9 cellular contexts compared by ENCODE assay signal in the genomic region with DNA sequence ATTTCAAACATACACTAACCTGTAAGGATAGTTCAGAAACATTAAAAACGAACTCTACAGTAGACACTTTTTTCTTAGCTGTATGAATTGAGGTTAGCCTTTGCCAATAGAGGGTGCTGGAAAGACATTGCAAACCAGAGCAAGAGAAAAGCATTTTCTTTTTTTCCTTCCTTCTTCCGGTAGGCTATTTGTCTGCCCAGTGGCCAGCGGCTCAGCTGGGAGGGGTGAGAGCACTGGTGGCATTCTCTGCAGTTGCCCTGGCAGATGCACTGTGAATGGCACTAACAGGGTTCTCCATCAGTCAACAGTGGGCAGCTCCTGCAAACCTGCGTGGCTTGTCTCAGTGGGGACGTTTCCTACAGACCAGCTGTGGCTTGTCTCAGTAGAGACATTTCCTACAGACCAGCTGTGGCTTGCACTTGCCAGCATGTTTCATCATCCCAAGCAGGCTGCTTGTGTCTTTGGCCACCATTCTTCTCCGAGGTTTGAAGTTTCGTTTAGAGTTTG.
DNase-seq lines count a peak whose midpoint lies in the region; ATAC-seq, FAIRE-seq and TF ChIP-seq lines count a peak whose summit lies in the region.
"Had no signal": no experiment of that assay in that cellular context is flagged by ENCODE, and none has a peak within 500 bp of the region (broad histone marks: within the 10 kb centered on the region; RNA-seq: fewer than 3 reads in every experiment).

No MANE protein-coding gene starts in this region.

- no peak overlapping the region for H3K27ac ChIP-seq in endothelial cell of umbilical vein (ENCODE audit: insufficient read depth, low read depth, low read length)

- H3K9me1 ChIP-seq in endothelial cell of umbilical vein (replicated peaks; ENCODE audit: control insufficient read depth, extremely low read depth, insufficient read depth, low read length), result no peaks in the 10 kb centered on the region

- H3K4me1 ChIP-seq in endothelial cell of umbilical vein (ENCODE audit: control insufficient read depth, extremely low read depth, insufficient read depth, low read length), result peaks cover 2% of the 10 kb centered on the region

- H3K4me3 ChIP-seq in endothelial cell of umbilical vein (replicated peaks in 1 of 3; ENCODE audit: insufficient read depth in 1 of 3, low read depth in 1 of 3, low read length in 3 of 3), result no peak overlapping the region

- POLR2A ChIA-PET in endothelial cell of umbilical vein (lab: Charles Lee), result no interaction called here

- DNase-seq in OCI-M1 (lab: John Stamatoyannopoulos, UW) (peak; percentile 95), endothelial cell of umbilical vein (ENCODE audit: low read depth, low spot score) (peak; percentile 39), activated T-cell treated with anti-CD3 and anti-CD28 coated beads for 4 hours (no peak)

- CTCF ChIA-PET in endothelial cell of umbilical vein (lab: Charles Lee), result interaction anchor here (0.6 to 2.0 kb wide), 8 partner anchors 9 to 497 kb away, joined by 3 to 9 read pairs (median 4); no protein-coding TSS in a partner anchor

- no peaks in the 10 kb centered on the region for H3K9me3 Mint-ChIP-seq in nephron

- H2AFZ ChIP-seq in endothelial cell of umbilical vein (ENCODE audit: low read depth, low read length), result peak overlapping the region; percentile 69

- no peaks in the 10 kb centered on the region for H3K36me3 Mint-ChIP-seq in nephron (ENCODE audit: low read depth)

- no peaks in the 10 kb centered on the region for H3K9me3 ChIP-seq in endothelial cell of umbilical vein (replicated peaks; ENCODE audit: control insufficient read depth, insufficient read depth, low read length)

- dilution Hi-C loops in endothelial cell of umbilical vein (cut with MboI; ENCODE audit: extremely low pct_ligation_motif_present, low sequenced_read_pairs), result no loop called here

- no peaks in the 10 kb centered on the region for H3K79me2 ChIP-seq in endothelial cell of umbilical vein (ENCODE audit: control insufficient read depth, insufficient read depth, low read length)

- no peak overlapping the region for H3K9ac ChIP-seq in endothelial cell of umbilical vein (replicated peaks; ENCODE audit: extremely low read depth, insufficient read depth, low read length)

- peak overlapping the region; percentile 57 to 82 (median 72) for H3K4me3 Mint-ChIP-seq in nephron
- H3K4me3 Mint-ChIP-seq: T-helper 1 cell treated with Interleukin-12 subunit alpha and Interleukin-12 subunit beta and Interleukin-4 antibody, amounts not matched to agents 30 μg/mL and 1 μg/mL, for 36 hours had no signal

- ATAC-seq in GM18868 (IDR thresholded peaks at IDR 0.05; ENCODE audit: unreplicated experiment) (peak; percentile 80), HG03159 (IDR thresholded peaks at IDR 0.05; ENCODE audit: unreplicated experiment) (peak; percentile 84), HG03139 (IDR thresholded peaks at IDR 0.05; ENCODE audit: unreplicated experiment) (no peak), HG03342 (IDR thresholded peaks at IDR 0.05; ENCODE audit: unreplicated experiment) (no peak)

- no TSS peak for BruUV-seq in endothelial cell of umbilical vein (replicated peaks; lab: Mats Ljungman, UMichigan)

- H3K4me2 ChIP-seq in endothelial cell of umbilical vein (ENCODE audit: insufficient read depth, low read length), result peak overlapping the region; percentile 46

- TF ChIP-seq CTCF in endothelial cell of umbilical vein (IDR thresholded peaks at IDR 0.05; ENCODE audit: extremely low read depth in 1 of 2, insufficient read depth in 1 of 2, low read depth in 1 of 2, low read length in 2 of 2) (peak; percentile 30 to 33), nephron (IDR thresholded peaks at IDR 0.05; ENCODE audit: unreplicated experiment in 3 of 3) (peak; percentile 16 to 44 (median 18))

- FAIRE-seq in endothelial cell of umbilical vein (lab: Jason Lieb, UNC), result no peak

- no peaks in the 10 kb centered on the region for H3K27me3 ChIP-seq in endothelial cell of umbilical vein (ENCODE audit: control insufficient read depth in 2 of 2, insufficient read depth in 2 of 2, low read length in 2 of 2)

- no peaks in the 10 kb centered on the region for H3K36me3 ChIP-seq in endothelial cell of umbilical vein (ENCODE audit: control insufficient read depth in 2 of 2, extremely low read depth in 1 of 2, insufficient read depth in 2 of 2, low read length in 2 of 2)

- no peaks in the 10 kb centered on the region for H3K27me3 Mint-ChIP-seq in nephron (ENCODE audit: low read depth)

- no peak overlapping the region for H3K27ac Mint-ChIP-seq in nephron
- H3K27ac Mint-ChIP-seq: T-helper 1 cell treated with Interleukin-12 subunit alpha and Interleukin-12 subunit beta and Interleukin-4 antibody, amounts not matched to agents 30 μg/mL and 1 μg/mL, for 36 hours had no signal

- H3K4me1 Mint-ChIP-seq in nephron, result peaks cover 7% of the 10 kb centered on the region

- peaks cover 2% of the 10 kb centered on the region for H4K20me1 ChIP-seq in endothelial cell of umbilical vein (replicated peaks; ENCODE audit: control insufficient read depth, extremely low read depth, insufficient read depth, low read length)

- no peak for TF ChIP-seq POLR2A in endothelial cell of umbilical vein (IDR thresholded peaks at IDR 0.05; ENCODE audit: low read depth, low read length)

- intact Hi-C loops in endothelial cell of umbilical vein (cut with micrococcal nuclease), result loop anchor here (1.0 kb wide), 1 partner anchor 487 kb away; no protein-coding TSS in a partner anchor

TF ChIP-seq in endothelial cell of umbilical vein, 7 proteins besides CTCF, POLR2A, EP300 and RAD21:
- TF ChIP-seq EZH2 (IDR thresholded peaks at IDR 0.05; ENCODE audit: borderline replicate concordance, low read depth, low read length, severe bottlenecking) (no peak), POLR2AphosphoS5 (IDR thresholded peaks at IDR 0.05; ENCODE audit: insufficient read depth, low read depth, low read length) (no peak), JUN (IDR thresholded peaks at IDR 0.05; ENCODE audit: borderline replicate concordance, insufficient read depth, insufficient read length, low read depth) (no peak), MYC (IDR thresholded peaks at IDR 0.05; ENCODE audit: low read depth, low read length) (no peak), GATA2 (IDR thresholded peaks at IDR 0.05; ENCODE audit: insufficient read depth, insufficient read length, low read depth, low read length) (no peak), FOS (IDR thresholded peaks at IDR 0.05; ENCODE audit: borderline replicate concordance, insufficient read depth, low read length) (no peak)
- TF ChIP-seq, protein P1, sequence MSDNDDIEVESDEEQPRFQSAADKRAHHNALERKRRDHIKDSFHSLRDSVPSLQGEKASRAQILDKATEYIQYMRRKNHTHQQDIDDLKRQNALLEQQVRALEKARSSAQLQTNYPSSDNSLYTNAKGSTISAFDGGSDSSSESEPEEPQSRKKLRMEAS (IDR thresholded peaks at IDR 0.05; ENCODE audit: insufficient read depth, insufficient read length), result no peak

Comparison
In these comparisons a context has a peak if more than half of its experiments do, and no peak if none do; other contexts are left out.
1. ATAC-seq: peak in GM18868 (single experiment) and HG03159 (single experiment); none in HG03139 (single experiment) and HG03342 (single experiment).